Comparison of ENCODE assay signal across 8 cellular contexts in genomic region chr2:157336137-157336721, GRCh38. TPM values are rescaled to one million over a fixed set of nuclear protein-coding genes. Genes with fewer than 3 reads are reported as not detected.
DNase-seq lines count a peak whose midpoint lies in the region; ATAC-seq and TF ChIP-seq lines count a peak whose summit lies in the region.

No MANE protein-coding gene starts in this region.

- DNase-seq in activated T-cell treated with anti-CD3 and anti-CD28 coated beads for 1 hour (ENCODE audit: low read depth) (peak; percentile 39), HEK293T (ENCODE audit: extremely low spot score) (peak; percentile 60), NOMO-1 treated with DMSO at 0.1 percent for 48 hours (lab: John Stamatoyannopoulos, UW; ENCODE audit: unreplicated experiment) (peak; percentile 7), left ventricle myocardium superior (no peak)
- no peak for DNase-seq in activated T-cell treated with anti-CD3 and anti-CD28 coated beads, Interleukin-2, amount 50 U/mL, for 1 hour
- peak; percentile 52 for DNase-seq in activated naive CD4-positive, alpha-beta T cell treated with anti-CD3 and anti-CD28 coated beads, Interleukin-2, amount 10 ng/mL, durations not matched to agents 7 days and 5 days
- peak; percentile 31 to 33 for DNase-seq in stimulated activated CD4-positive, alpha-beta T cell treated with anti-CD3 and anti-CD28 coated beads, Interleukin-4, amount 100 ng/mL, for 48 hours (ENCODE audit: low read depth in 2 of 2)

- intact Hi-C loops in left ventricle myocardium superior (cut with micrococcal nuclease): no loop called here

- CTCF ChIA-PET in HEK293T (lab: Yijun Ruan, JAX): interaction anchor here (0.6 to 2.7 kb wide), 16 partner anchors 10 to 1963 kb away, joined by 3 to 31 read pairs (median 3); partner anchors contain the start of genes ERMN and GALNT5
- CTCF ChIA-PET in activated naive CD4-positive, alpha-beta T cell treated with anti-CD3 and anti-CD28 coated beads, Interleukin-2, amount 10 ng/mL, durations not matched to agents 7 days and 5 days (lab: Charles Lee): interaction anchor here (0.6 to 6.8 kb wide), 30 partner anchors 10 to 563 kb away, joined by 3 to 96 read pairs (median 5); partner anchors contain the start of gene ERMN

- no peaks in the 10 kb centered on the region for H3K27me3 Mint-ChIP-seq in activated naive CD4-positive, alpha-beta T cell treated with anti-CD3 and anti-CD28 coated beads, Interleukin-2, amount 10 ng/mL, durations not matched to agents 7 days and 5 days

- H3K9me3 Mint-ChIP-seq in activated naive CD4-positive, alpha-beta T cell treated with anti-CD3 and anti-CD28 coated beads, Interleukin-2, amount 10 ng/mL, durations not matched to agents 7 days and 5 days: peaks cover 7% of the 10 kb centered on the region

- POLR2A ChIA-PET in HEK293T (lab: Yijun Ruan, JAX): no interaction called here

- peak; percentile 47 for ATAC-seq in left ventricle myocardium superior
- ATAC-seq in HG03571 (IDR thresholded peaks at IDR 0.05; ENCODE audit: unreplicated experiment): no peak

- H3K36me3 Mint-ChIP-seq in activated naive CD4-positive, alpha-beta T cell treated with anti-CD3 and anti-CD28 coated beads, Interleukin-2, amount 10 ng/mL, durations not matched to agents 7 days and 5 days: peaks cover 24% of the 10 kb centered on the region

- peak overlapping the region; percentile 35 for H3K4me3 Mint-ChIP-seq in activated naive CD4-positive, alpha-beta T cell treated with anti-CD3 and anti-CD28 coated beads, Interleukin-2, amount 10 ng/mL, durations not matched to agents 7 days and 5 days

- peaks cover 53% of the 10 kb centered on the region for H3K4me1 Mint-ChIP-seq in activated naive CD4-positive, alpha-beta T cell treated with anti-CD3 and anti-CD28 coated beads, Interleukin-2, amount 10 ng/mL, durations not matched to agents 7 days and 5 days

- peak overlapping the region; percentile 39 for H3K27ac Mint-ChIP-seq in activated naive CD4-positive, alpha-beta T cell treated with anti-CD3 and anti-CD28 coated beads, Interleukin-2, amount 10 ng/mL, durations not matched to agents 7 days and 5 days

TF ChIP-seq in HEK293T, 16 proteins besides CTCF, POLR2A, EP300 and RAD21:
- TF ChIP-seq SP1 (IDR thresholded peaks at IDR 0.05) (no peak), L3MBTL2 (conservative IDR thresholded peaks at IDR 0.05) (no peak), PKNOX1 (IDR thresholded peaks at IDR 0.05) (no peak), ELF4 (IDR thresholded peaks at IDR 0.05) (no peak), TARDBP (IDR thresholded peaks at IDR 0.05) (no peak), ZNF384 (IDR thresholded peaks at IDR 0.05) (no peak), BHLHE40 (IDR thresholded peaks at IDR 0.05; ENCODE audit: borderline replicate concordance) (no peak), FOXA1 (IDR thresholded peaks at IDR 0.05) (no peak), FOXM1 (IDR thresholded peaks at IDR 0.05; ENCODE audit: borderline replicate concordance) (no peak), SUZ12 (IDR thresholded peaks at IDR 0.05) (no peak), LEF1 (IDR thresholded peaks at IDR 0.05; ENCODE audit: borderline replicate concordance) (no peak), CTBP1 (IDR thresholded peaks at IDR 0.05; ENCODE audit: borderline replicate concordance) (no peak), ARNT (IDR thresholded peaks at IDR 0.05) (no peak), HDGF (IDR thresholded peaks at IDR 0.05; ENCODE audit: borderline replicate concordance) (no peak), FOXK2 (IDR thresholded peaks at IDR 0.05) (no peak)

RNA-seq across cellular contexts. Expression of gene ERMN, which starts 10.6 kb away (rescaled TPM):
- total RNA-seq in left ventricle myocardium superior: not detected

Comparison
In these comparisons a context has a peak if more than half of its experiments do, and no peak if none do; other contexts are left out.
1. DNase-seq: peak in activated T-cell treated with anti-CD3 and anti-CD28 coated beads for 1 hour (single experiment), HEK293T (single experiment), NOMO-1 treated with DMSO at 0.1 percent for 48 hours (single experiment), activated naive CD4-positive, alpha-beta T cell treated with anti-CD3 and anti-CD28 coated beads, Interleukin-2, amount 10 ng/mL, durations not matched to agents 7 days and 5 days (single experiment) and stimulated activated CD4-positive, alpha-beta T cell treated with anti-CD3 and anti-CD28 coated beads, Interleukin-4, amount 100 ng/mL, for 48 hours (2 of 2); none in activated T-cell treated with anti-CD3 and anti-CD28 coated beads, Interleukin-2, amount 50 U/mL, for 1 hour (single experiment) and left ventricle myocardium superior (single experiment).